12 cellular contexts compared by ENCODE assay signal in the genomic region with DNA sequence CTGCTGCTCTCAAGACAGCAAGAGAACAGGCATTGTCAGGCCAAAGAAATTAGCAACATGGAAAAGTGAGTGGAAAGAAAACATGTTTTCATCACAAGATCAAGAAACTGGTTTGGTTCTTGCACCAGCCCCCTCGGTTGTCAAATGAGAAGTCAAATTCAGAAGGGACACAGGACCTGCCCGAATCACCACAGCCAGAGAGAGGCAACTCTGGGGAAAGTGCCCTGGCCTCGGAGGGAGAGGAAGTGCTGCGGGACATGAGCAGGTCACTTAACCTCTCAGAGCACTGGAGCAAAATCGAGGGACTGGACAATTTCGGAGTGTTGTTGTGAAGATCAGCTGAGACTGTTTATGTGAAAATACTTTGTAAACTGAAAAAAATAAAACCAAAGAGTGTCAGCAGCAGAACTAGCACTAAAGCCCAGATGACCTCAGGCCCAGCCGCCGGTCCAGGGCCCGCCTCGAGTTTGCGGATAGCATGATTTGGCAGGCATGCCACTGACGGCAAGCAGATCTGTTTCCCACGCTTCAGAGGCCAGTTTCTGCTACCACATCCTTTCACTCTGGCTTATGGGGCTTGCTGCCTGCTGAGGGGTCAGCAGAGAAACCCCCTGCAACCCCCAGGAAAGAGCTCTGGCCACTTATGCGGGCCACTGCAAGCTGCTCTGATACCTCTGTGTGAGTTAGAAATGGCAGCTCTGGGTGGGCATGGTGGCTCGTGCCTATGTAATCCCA. TPM values are rescaled to one million over a fixed set of nuclear protein-coding genes. Genes with fewer than 3 reads are reported as not detected.
DNase-seq lines count a peak whose midpoint lies in the region; ATAC-seq lines count a peak whose summit lies in the region.
"Had no signal": no experiment of that assay in that cellular context is flagged by ENCODE, and none has a peak within 500 bp of the region (broad histone marks: within the 10 kb centered on the region; RNA-seq: fewer than 3 reads in every experiment).

No MANE protein-coding gene starts in this region.

- DNase-seq in activated CD4-positive, alpha-beta T cell treated with anti-CD3 and anti-CD28 coated beads, Interleukin-2, amount 10 ng/mL, durations not matched to agents 7 days and 5 days, result no peak
- no peak for DNase-seq in activated CD4-positive, alpha-beta T cell treated with anti-CD3 and anti-CD28 coated beads, Interleukin-2, amount 50 U/mL, for 48 hours
- DNase-seq in activated T-helper 1 cell treated with anti-CD3 and anti-CD28 coated beads, Interleukin-12 subunit alpha, Interleukin-12 subunit beta, Interleukin-2, Interleukin-4 antibody, amounts not matched to agents 30 ng/mL and 10 ng/mL and 1 ng/mL, durations not matched to agents 14 hours and 24 hours and 36 hours (ENCODE audit: low spot score), result no peak
- peak; percentile 46 for DNase-seq in left ventricle myocardium superior
- peak in 1 of 2 donors; percentile 28 for DNase-seq in stimulated activated naive CD8-positive, alpha-beta T cell treated with anti-CD3 and anti-CD28 coated beads, Interleukin-15, amount 100 ng/mL, for 72 hours
- DNase-seq in NCI-H774 (lab: John Stamatoyannopoulos, UW), result no peak
- DNase-seq in mesenteric fat pad (ENCODE audit: low spot score), result no peak
- no peak for DNase-seq in putamen (ENCODE audit: low spot score)
- DNase-seq: cortex of kidney, NCI-H2081 treated with DMSO at 0.1 percent for 48 hours had no signal

- peak overlapping the region; percentile 28 for H3K4me3 Mint-ChIP-seq in activated CD4-positive, alpha-beta T cell treated with anti-CD3 and anti-CD28 coated beads, Interleukin-2, amount 10 ng/mL, durations not matched to agents 7 days and 5 days
- H3K4me3 Mint-ChIP-seq in activated T-helper 1 cell treated with anti-CD3 and anti-CD28 coated beads, Interleukin-12 subunit alpha, Interleukin-12 subunit beta, Interleukin-2, Interleukin-4 antibody, amounts not matched to agents 30 ng/mL and 10 ng/mL and 1 ng/mL, durations not matched to agents 14 hours and 24 hours and 36 hours, result peak overlapping the region; percentile 66
- peak overlapping the region; percentile 67 to 80 for H3K4me3 Mint-ChIP-seq in stimulated activated naive CD8-positive, alpha-beta T cell treated with anti-CD3 and anti-CD28 coated beads, Interleukin-15, amount 100 ng/mL, for 72 hours
- H3K4me3 Mint-ChIP-seq: WTC11 had no signal

- CTCF ChIA-PET in activated CD4-positive, alpha-beta T cell treated with anti-CD3 and anti-CD28 coated beads, Interleukin-2, amount 10 ng/mL, durations not matched to agents 7 days and 5 days (lab: Charles Lee), result interaction anchor here (1.4 to 5.0 kb wide), 6 partner anchors 8 to 47 kb away, joined by 3 to 21 read pairs (median 5); no protein-coding TSS in a partner anchor

- peaks cover 76% of the 10 kb centered on the region for H3K36me3 Mint-ChIP-seq in activated CD4-positive, alpha-beta T cell treated with anti-CD3 and anti-CD28 coated beads, Interleukin-2, amount 10 ng/mL, durations not matched to agents 7 days and 5 days (ENCODE audit: low read depth)
- H3K36me3 Mint-ChIP-seq in activated T-helper 1 cell treated with anti-CD3 and anti-CD28 coated beads, Interleukin-12 subunit alpha, Interleukin-12 subunit beta, Interleukin-2, Interleukin-4 antibody, amounts not matched to agents 30 ng/mL and 10 ng/mL and 1 ng/mL, durations not matched to agents 14 hours and 24 hours and 36 hours (ENCODE audit: low read depth), result peaks cover 47% of the 10 kb centered on the region
- H3K36me3 Mint-ChIP-seq: WTC11 had no signal

- H3K9me3 Mint-ChIP-seq in activated CD4-positive, alpha-beta T cell treated with anti-CD3 and anti-CD28 coated beads, Interleukin-2, amount 10 ng/mL, durations not matched to agents 7 days and 5 days, result no peaks in the 10 kb centered on the region
- no peaks in the 10 kb centered on the region for H3K9me3 Mint-ChIP-seq in activated T-helper 1 cell treated with anti-CD3 and anti-CD28 coated beads, Interleukin-12 subunit alpha, Interleukin-12 subunit beta, Interleukin-2, Interleukin-4 antibody, amounts not matched to agents 30 ng/mL and 10 ng/mL and 1 ng/mL, durations not matched to agents 14 hours and 24 hours and 36 hours
- H3K9me3 Mint-ChIP-seq in stimulated activated naive CD8-positive, alpha-beta T cell treated with anti-CD3 and anti-CD28 coated beads, Interleukin-15, amount 100 ng/mL, for 72 hours, result no peaks in the 10 kb centered on the region
- H3K9me3 Mint-ChIP-seq: WTC11 had no signal

- POLR2A ChIA-PET in activated CD4-positive, alpha-beta T cell treated with anti-CD3 and anti-CD28 coated beads, Interleukin-2, amount 10 ng/mL, durations not matched to agents 7 days and 5 days (lab: Charles Lee), result interaction anchor here (0.5 kb wide), 1 partner anchor 17 kb away, joined by 4 read pairs; no protein-coding TSS in a partner anchor

- H3K4me1 Mint-ChIP-seq in activated CD4-positive, alpha-beta T cell treated with anti-CD3 and anti-CD28 coated beads, Interleukin-2, amount 10 ng/mL, durations not matched to agents 7 days and 5 days, result peaks cover 95% of the 10 kb centered on the region
- H3K4me1 Mint-ChIP-seq in activated T-helper 1 cell treated with anti-CD3 and anti-CD28 coated beads, Interleukin-12 subunit alpha, Interleukin-12 subunit beta, Interleukin-2, Interleukin-4 antibody, amounts not matched to agents 30 ng/mL and 10 ng/mL and 1 ng/mL, durations not matched to agents 14 hours and 24 hours and 36 hours (ENCODE audit: low read depth), result peaks cover 93% of the 10 kb centered on the region
- peaks cover 99% of the 10 kb centered on the region for H3K4me1 Mint-ChIP-seq in stimulated activated naive CD8-positive, alpha-beta T cell treated with anti-CD3 and anti-CD28 coated beads, Interleukin-15, amount 100 ng/mL, for 72 hours

- H3K27ac Mint-ChIP-seq in activated CD4-positive, alpha-beta T cell treated with anti-CD3 and anti-CD28 coated beads, Interleukin-2, amount 10 ng/mL, durations not matched to agents 7 days and 5 days, result peak overlapping the region; percentile 90
- peak overlapping the region; percentile 88 for H3K27ac Mint-ChIP-seq in activated T-helper 1 cell treated with anti-CD3 and anti-CD28 coated beads, Interleukin-12 subunit alpha, Interleukin-12 subunit beta, Interleukin-2, Interleukin-4 antibody, amounts not matched to agents 30 ng/mL and 10 ng/mL and 1 ng/mL, durations not matched to agents 14 hours and 24 hours and 36 hours
- peak overlapping the region; percentile 48 to 93 for H3K27ac Mint-ChIP-seq in stimulated activated naive CD8-positive, alpha-beta T cell treated with anti-CD3 and anti-CD28 coated beads, Interleukin-15, amount 100 ng/mL, for 72 hours
- H3K27ac Mint-ChIP-seq: WTC11 had no signal

- intact Hi-C loops in activated T-helper 1 cell treated with anti-CD3 and anti-CD28 coated beads, Interleukin-12 subunit alpha, Interleukin-12 subunit beta, Interleukin-2, Interleukin-4 antibody, amounts not matched to agents 30 ng/mL and 10 ng/mL and 1 ng/mL, durations not matched to agents 14 hours and 24 hours and 36 hours (cut with micrococcal nuclease), result loop anchor here (1.0 kb wide), 1 partner anchor 12 kb away; no protein-coding TSS in a partner anchor
- intact Hi-C loops in left ventricle myocardium superior (cut with micrococcal nuclease), result no loop called here

- ATAC-seq in left ventricle myocardium superior, result peak; percentile 36
- no peak for ATAC-seq in stimulated activated naive CD8-positive, alpha-beta T cell treated with anti-CD3 and anti-CD28 coated beads, Interleukin-15, amount 100 ng/mL, for 72 hours
- ATAC-seq: WTC11 had no signal

- no peaks in the 10 kb centered on the region for H3K27me3 Mint-ChIP-seq in activated CD4-positive, alpha-beta T cell treated with anti-CD3 and anti-CD28 coated beads, Interleukin-2, amount 10 ng/mL, durations not matched to agents 7 days and 5 days
- no peaks in the 10 kb centered on the region for H3K27me3 Mint-ChIP-seq in activated T-helper 1 cell treated with anti-CD3 and anti-CD28 coated beads, Interleukin-12 subunit alpha, Interleukin-12 subunit beta, Interleukin-2, Interleukin-4 antibody, amounts not matched to agents 30 ng/mL and 10 ng/mL and 1 ng/mL, durations not matched to agents 14 hours and 24 hours and 36 hours (ENCODE audit: insufficient read depth)
- no peaks in the 10 kb centered on the region for H3K27me3 Mint-ChIP-seq in stimulated activated naive CD8-positive, alpha-beta T cell treated with anti-CD3 and anti-CD28 coated beads, Interleukin-15, amount 100 ng/mL, for 72 hours

RNA-seq across cellular contexts. Expression of a gene that starts 32.1 kb away (rescaled TPM):
- total RNA-seq in activated CD4-positive, alpha-beta T cell treated with anti-CD3 and anti-CD28 coated beads, Interleukin-2, amount 10 ng/mL, durations not matched to agents 7 days and 5 days, result 100 to 1,000 TPM; 251 to 261 TPM
- total RNA-seq in activated T-helper 1 cell treated with anti-CD3 and anti-CD28 coated beads, Interleukin-12 subunit alpha, Interleukin-12 subunit beta, Interleukin-2, Interleukin-4 antibody, amounts not matched to agents 30 ng/mL and 10 ng/mL and 1 ng/mL, durations not matched to agents 14 hours and 24 hours and 36 hours, result 237 and 238 TPM in 2 replicates
- total RNA-seq in left ventricle myocardium superior, result 0.57 TPM
- total RNA-seq in mesenteric fat pad, result 2.1 TPM
- total RNA-seq: MCF 10A had no signal

Comparison
In these comparisons a context has a peak if more than half of its experiments do, and no peak if none do; other contexts are left out.
1. RNA of a gene that starts 32.1 kb away (total RNA-seq): 251 to 261 TPM in activated CD4-positive, alpha-beta T cell treated with anti-CD3 and anti-CD28 coated beads, Interleukin-2, amount 10 ng/mL, durations not matched to agents 7 days and 5 days and 237 to 238 TPM in activated T-helper 1 cell treated with anti-CD3 and anti-CD28 coated beads, Interleukin-12 subunit alpha, Interleukin-12 subunit beta, Interleukin-2, Interleukin-4 antibody, amounts not matched to agents 30 ng/mL and 10 ng/mL and 1 ng/mL, durations not matched to agents 14 hours and 24 hours and 36 hours; 2.1 TPM in mesenteric fat pad (single experiment) and 0.57 TPM in left ventricle myocardium superior (single experiment); every median in the first group is over 10 times any median in the second.
2. Peak in every context shown above with its lines, with median percentiles within 50 percentile points of each other: H3K27ac Mint-ChIP-seq and H3K4me3 Mint-ChIP-seq.